Comparison of ENCODE assay signal across 17 cellular contexts in the genomic region with DNA sequence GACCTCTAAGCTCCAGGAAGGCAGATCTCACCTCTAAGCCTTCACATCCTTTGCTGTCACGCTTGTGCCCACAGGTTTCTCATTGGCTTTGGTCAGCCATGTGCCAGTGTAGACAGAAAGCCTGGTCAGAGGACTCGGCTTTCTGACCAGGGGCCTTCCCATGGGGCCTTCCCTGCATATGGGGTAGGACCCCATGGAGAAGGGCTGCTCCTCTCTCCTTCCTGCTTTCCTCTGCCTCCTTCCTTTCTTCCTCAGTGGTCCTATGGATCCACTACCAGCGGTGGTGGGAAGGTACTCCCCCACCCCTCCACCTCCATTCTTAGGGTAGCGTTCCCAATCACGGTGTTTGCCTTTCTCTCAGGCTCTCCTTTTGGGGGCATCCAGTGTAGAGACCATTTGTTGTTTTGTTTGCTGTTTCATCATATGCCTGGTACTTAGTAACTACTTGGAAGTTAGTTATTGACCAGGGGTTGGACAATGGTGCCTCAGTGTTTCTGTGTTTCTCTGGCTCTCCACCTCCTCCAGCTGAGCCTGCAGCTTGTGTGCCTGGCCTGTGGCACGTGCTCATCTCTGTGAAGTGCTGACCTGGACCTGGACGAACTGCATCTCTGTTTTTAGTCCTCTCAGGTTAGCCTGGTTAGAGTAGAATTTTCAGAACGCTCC.
DNase-seq lines count a peak whose midpoint lies in the region; ATAC-seq, FAIRE-seq and TF ChIP-seq lines count a peak whose summit lies in the region.
"Had no signal": no experiment of that assay in that cellular context is flagged by ENCODE, and none has a peak within 500 bp of the region (broad histone marks: within the 10 kb centered on the region; RNA-seq: fewer than 3 reads in every experiment).

No MANE protein-coding gene starts in this region.

- H2AFZ ChIP-seq in H1 (ENCODE audit: low read length): no peak overlapping the region

- H3K4me3 Mint-ChIP-seq in stimulated activated naive CD8-positive, alpha-beta T cell treated with anti-CD3 and anti-CD28 coated beads, Interleukin-15, amount 100 ng/mL, for 72 hours: no peak overlapping the region
- H3K4me3 Mint-ChIP-seq: CD4-positive, alpha-beta T cell; HFFc6; IgD-negative memory B cell had no signal

- H3K4me1 Mint-ChIP-seq in stimulated activated naive CD8-positive, alpha-beta T cell treated with anti-CD3 and anti-CD28 coated beads, Interleukin-15, amount 100 ng/mL, for 72 hours: no peaks in the 10 kb centered on the region

- peak overlapping the region; percentile 0 to 81 for H3K27ac Mint-ChIP-seq in stimulated activated naive CD8-positive, alpha-beta T cell treated with anti-CD3 and anti-CD28 coated beads, Interleukin-15, amount 100 ng/mL, for 72 hours
- H3K27ac Mint-ChIP-seq: CD4-positive, alpha-beta T cell; HFFc6 had no signal

- FAIRE-seq in H1 (lab: Jason Lieb, UNC) (no peak), pancreas (lab: Jason Lieb, UNC) (no peak)
- FAIRE-seq: GM12891, HTR-8/SVneo had no signal

- 93% methylated on average over 8 of the region's 8 CpGs; no CpG with 5 or more reads in 1 of the 2 experiments for WGBS in H1 (ENCODE audit: extremely low coverage in 1 of 2, insufficient coverage in 1 of 2, insufficient read length in 1 of 2, insufficient replicate concordance in 2 of 2, low coverage in 1 of 2, low lambda C conversion rate in 2 of 2, missing lambda C conversion rate in 1 of 2), 2 experiments
- WGBS in pancreas, 2 donors: 72% methylated on average over 8 of the region's 8 CpGs

- intact Hi-C loops in pancreas (cut with DNase I): no loop called here

- no peak overlapping the region for H4K91ac ChIP-seq in H1 (replicated peaks; ENCODE audit: insufficient read length, low read length)

- no peak for TF ChIP-seq RAD21 in H1 (IDR thresholded peaks at IDR 0.05 in 1 of 2, conservative IDR thresholded peaks at IDR 0.05 in 1 of 2; ENCODE audit: low read depth in 2 of 2, low read length in 2 of 2)

- H3K79me2 ChIP-seq in H1 (ENCODE audit: control insufficient read depth in 1 of 2, insufficient read depth in 2 of 2, low read length in 2 of 2): no peaks in the 10 kb centered on the region

- no peak overlapping the region for H2BK5ac ChIP-seq in H1 (ENCODE audit: low read depth, low read length)

- H3K18ac ChIP-seq in H1 (ENCODE audit: extremely low read depth, low read length): no peak overlapping the region

- H3K56ac ChIP-seq in H1 (replicated peaks; ENCODE audit: insufficient read length, low read depth, low read length): no peak overlapping the region

- no peak for TF ChIP-seq CTCF in H1 (IDR thresholded peaks at IDR 0.05; ENCODE audit: control extremely low read depth in 1 of 3, insufficient read depth in 1 of 3, low read depth in 1 of 3, low read length in 3 of 3)
- TF ChIP-seq CTCF in pancreas (IDR thresholded peaks at IDR 0.05): no peak

- H3K4me3 ChIP-seq in H1 (ENCODE audit: extremely low read depth in 1 of 4, insufficient read depth in 2 of 4, low read depth in 3 of 4, low read length in 4 of 4) (no peak overlapping the region), pancreas (no peak overlapping the region)

- POLR2A ChIA-PET in H1 (lab: Charles Lee; ENCODE audit: partially characterized antibody): no interaction called here

- H2BK12ac ChIP-seq in H1 (ENCODE audit: low read depth, low read length): no peak overlapping the region

- TF ChIP-seq POLR2A in H1 (IDR thresholded peaks at IDR 0.05; ENCODE audit: control extremely low read depth in 1 of 2, low read depth in 2 of 2, low read length in 2 of 2): no peak

- H3K23ac ChIP-seq in H1 (ENCODE audit: insufficient read length): no peak overlapping the region

- no peaks in the 10 kb centered on the region for H4K20me1 ChIP-seq in H1 (replicated peaks in 1 of 2; ENCODE audit: control insufficient read depth in 1 of 2, insufficient read depth in 2 of 2, low read length in 2 of 2)

- H3K4ac ChIP-seq in H1 (replicated peaks; ENCODE audit: insufficient read length, low read depth, low read length): no peak overlapping the region

- DNase-seq in stimulated activated naive CD8-positive, alpha-beta T cell treated with anti-CD3 and anti-CD28 coated beads, Interleukin-15, amount 100 ng/mL, for 72 hours: no peak
- DNase-seq in stimulated activated naive CD8-positive, alpha-beta T cell treated with anti-CD3 and anti-CD28 coated beads, Interleukin-15, Interleukin-2, amounts not matched to agents 100 U/mL and 50 U/mL, for 24 hours: no peak
- DNase-seq in H1 (ENCODE audit: low read depth in 1 of 2, low spot score in 2 of 2) (no peak), pancreas (no peak), NCI-H2196 (lab: John Stamatoyannopoulos, UW; ENCODE audit: unreplicated experiment) (no peak), D341Med (ENCODE audit: low spot score) (no peak)
- no peak for DNase-seq in activated CD4-positive, alpha-beta T cell treated with anti-CD3 and anti-CD28 coated beads for 4 hours
- DNase-seq: ACHN; C1 segment of cervical spinal cord; Calu3; CD4-positive, alpha-beta T cell; DMS79; HCEC 1CT; HFFc6 had no signal

- no peaks in the 10 kb centered on the region for H3K36me3 ChIP-seq in H1 (ENCODE audit: control insufficient read depth in 2 of 4, insufficient read depth in 4 of 4, low read length in 3 of 4)
- no peaks in the 10 kb centered on the region for H3K36me3 ChIP-seq in pancreas

- no peaks in the 10 kb centered on the region for H3K27me3 Mint-ChIP-seq in stimulated activated naive CD8-positive, alpha-beta T cell treated with anti-CD3 and anti-CD28 coated beads, Interleukin-15, amount 100 ng/mL, for 72 hours
- H3K27me3 Mint-ChIP-seq: CD4-positive, alpha-beta T cell; IgD-negative memory B cell had no signal

- H2BK120ac ChIP-seq in H1 (replicated peaks; ENCODE audit: low read depth, low read length): no peak overlapping the region

- H3K4me2 ChIP-seq in H1 (ENCODE audit: insufficient read depth in 1 of 2, low read depth in 2 of 2, low read length in 2 of 2): no peak overlapping the region

- H2AK5ac ChIP-seq in H1 (ENCODE audit: low read depth, low read length): peak overlapping the region; percentile 72; the same call in 1 of the 2 replicates

- H3K9me3 ChIP-seq in H1 (ENCODE audit: insufficient read depth in 2 of 2, low read depth in 1 of 2, low read length in 1 of 2): no peaks in the 10 kb centered on the region
- no peaks in the 10 kb centered on the region for H3K9me3 ChIP-seq in pancreas

- no peaks in the 10 kb centered on the region for H3K9me3 Mint-ChIP-seq in stimulated activated naive CD8-positive, alpha-beta T cell treated with anti-CD3 and anti-CD28 coated beads, Interleukin-15, amount 100 ng/mL, for 72 hours
- H3K9me3 Mint-ChIP-seq: CD4-positive, alpha-beta T cell; HFFc6 had no signal

- no peak overlapping the region for H2BK15ac ChIP-seq in H1 (ENCODE audit: low read length)

- H2BK20ac ChIP-seq in H1 (ENCODE audit: low read length): no peak overlapping the region

- ATAC-seq in stimulated activated naive CD8-positive, alpha-beta T cell treated with anti-CD3 and anti-CD28 coated beads, Interleukin-15, amount 100 ng/mL, for 72 hours: no peak
- no peak for ATAC-seq in stimulated activated naive CD8-positive, alpha-beta T cell treated with anti-CD3 and anti-CD28 coated beads, Interleukin-15, Interleukin-2, amounts not matched to agents 100 U/mL and 50 U/mL, for 24 hours
- ATAC-seq in pancreas: peak in 3 of 4 donors; percentile 17 to 70 (median 40)

- no peaks in the 10 kb centered on the region for H3K23me2 ChIP-seq in H1 (ENCODE audit: low read depth, low read length)

- TF ChIP-seq EP300 in H1 (IDR thresholded peaks at IDR 0.05; ENCODE audit: borderline replicate concordance in 1 of 2, low read depth in 2 of 2, low read length in 2 of 2): no peak

- H3K27me3 ChIP-seq in H1 (replicated peaks in 1 of 4; ENCODE audit: control insufficient read depth in 3 of 4, extremely low read depth in 1 of 4, insufficient read depth in 3 of 4, low read length in 3 of 4): no peaks in the 10 kb centered on the region
- no peaks in the 10 kb centered on the region for H3K27me3 ChIP-seq in pancreas

- H4K8ac ChIP-seq in H1 (ENCODE audit: extremely low read depth, insufficient read depth, low read length): no peak overlapping the region

- H4K5ac ChIP-seq in H1 (ENCODE audit: insufficient read length, low read depth, low read length): no peak overlapping the region

- H3K79me1 ChIP-seq in H1 (ENCODE audit: low read depth, low read length): no peaks in the 10 kb centered on the region

- CTCF ChIA-PET in H1 (lab: Charles Lee; ENCODE audit: partially characterized antibody): no interaction called here

- no peak overlapping the region for H3K14ac ChIP-seq in H1 (ENCODE audit: insufficient read length)

- H3K27ac ChIP-seq in H1 (ENCODE audit: low read depth, low read length) (no peak overlapping the region), pancreas (no peak overlapping the region)

- no peak overlapping the region for H3K9ac ChIP-seq in H1 (replicated peaks in 1 of 4; ENCODE audit: extremely low read depth in 1 of 4, low read depth in 3 of 4, low read length in 3 of 4)

- no peaks in the 10 kb centered on the region for H3K4me1 ChIP-seq in H1 (replicated peaks in 1 of 4; ENCODE audit: control insufficient read depth in 3 of 4, insufficient read depth in 4 of 4, low read length in 3 of 4)
- H3K4me1 ChIP-seq in pancreas: no peaks in the 10 kb centered on the region

TF ChIP-seq in H1, 55 proteins besides CTCF, POLR2A, EP300 and RAD21 (continues in another document):
- TF ChIP-seq, protein P1, sequence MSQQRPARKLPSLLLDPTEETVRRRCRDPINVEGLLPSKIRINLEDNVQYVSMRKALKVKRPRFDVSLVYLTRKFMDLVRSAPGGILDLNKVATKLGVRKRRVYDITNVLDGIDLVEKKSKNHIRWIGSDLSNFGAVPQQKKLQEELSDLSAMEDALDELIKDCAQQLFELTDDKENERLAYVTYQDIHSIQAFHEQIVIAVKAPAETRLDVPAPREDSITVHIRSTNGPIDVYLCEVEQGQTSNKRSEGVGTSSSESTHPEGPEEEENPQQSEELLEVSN (IDR thresholded peaks at IDR 0.05): no peak
- TF ChIP-seq RBBP5 (IDR thresholded peaks at IDR 0.05; ENCODE audit: borderline replicate concordance, low read depth, low read length) (no peak), ZNF274 (IDR thresholded peaks at IDR 0.05; ENCODE audit: borderline replicate concordance, extremely low read depth, low read length) (no peak), NANOG (IDR thresholded peaks at IDR 0.05; ENCODE audit: insufficient read depth, low read depth, low read length, poor library complexity, severe bottlenecking) (no peak), TAF1 (IDR thresholded peaks at IDR 0.05; ENCODE audit: low read depth, low read length) (no peak), HDAC6 (IDR thresholded peaks at IDR 0.05; ENCODE audit: low read depth, low read length) (no peak), CTBP2 (IDR thresholded peaks at IDR 0.05; ENCODE audit: borderline replicate concordance, insufficient read depth, insufficient read length, low read length) (no peak), SP1 (IDR thresholded peaks at IDR 0.05; ENCODE audit: low read depth, low read length) (no peak), BACH1 (IDR thresholded peaks at IDR 0.05; ENCODE audit: low read length) (no peak)
- TF ChIP-seq, protein P2, sequence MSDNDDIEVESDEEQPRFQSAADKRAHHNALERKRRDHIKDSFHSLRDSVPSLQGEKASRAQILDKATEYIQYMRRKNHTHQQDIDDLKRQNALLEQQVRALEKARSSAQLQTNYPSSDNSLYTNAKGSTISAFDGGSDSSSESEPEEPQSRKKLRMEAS (IDR thresholded peaks at IDR 0.05): no peak

Comparison
In these comparisons a context has a peak if more than half of its experiments do, and no peak if none do; other contexts are left out.
1. ATAC-seq: peak in pancreas (3 of 4); none in stimulated activated naive CD8-positive, alpha-beta T cell treated with anti-CD3 and anti-CD28 coated beads, Interleukin-15, amount 100 ng/mL, for 72 hours (single experiment) and stimulated activated naive CD8-positive, alpha-beta T cell treated with anti-CD3 and anti-CD28 coated beads, Interleukin-15, Interleukin-2, amounts not matched to agents 100 U/mL and 50 U/mL, for 24 hours (single experiment).